Comparison of ENCODE assay signal across 26 cellular contexts in genomic region chr11:89416961-89417360, GRCh38.
"Had no signal": no experiment of that assay in that cellular context is flagged by ENCODE, and none has a peak within 500 bp of the region (broad histone marks: within the 10 kb centered on the region; RNA-seq: fewer than 3 reads in every experiment).

No MANE protein-coding gene starts in this region.

- ATAC-seq: heart left ventricle; left ventricle myocardium superior; lower lobe of right lung; mucosa of descending colon; natural killer cell treated with Interleukin-12 subunit alpha and Interleukin-12 subunit beta and Interleukin-15 and Interleukin-18, amount 100 ng/mL, for 72 hours; sciatic nerve; stimulated activated effector memory CD8-positive, alpha-beta T cell treated with anti-CD3 and anti-CD28 coated beads, Interleukin-12 subunit alpha, Interleukin-12 subunit beta, amount 100 ng/mL, for 72 hours had no signal

- H3K4me1 ChIP-seq: colonic mucosa, esophagus squamous epithelium, lower lobe of right lung, neural progenitor cell, right atrium auricular region, stomach, thyroid gland had no signal

- FAIRE-seq: keratinocyte had no signal

- H2AFZ ChIP-seq: hepatocyte, neural progenitor cell, parathyroid adenoma had no signal

- H3K27me3 ChIP-seq: colonic mucosa, esophagus squamous epithelium, heart left ventricle, hepatocyte, neural progenitor cell, right atrium auricular region, stomach, thyroid gland had no signal

- H3K4me2 ChIP-seq: hepatocyte, neural progenitor cell, smooth muscle cell had no signal

- H3K9ac ChIP-seq: neural progenitor cell, parathyroid adenoma had no signal

- H3K27ac ChIP-seq: colonic mucosa, esophagus squamous epithelium, heart left ventricle, hepatocyte, lower lobe of right lung, neural progenitor cell, parathyroid adenoma, right atrium auricular region, stomach, thyroid gland had no signal

- H3K9me3 ChIP-seq: colonic mucosa, esophagus squamous epithelium, lower lobe of right lung, mucosa of descending colon, right atrium auricular region, stomach, thyroid gland had no signal

- H3K79me2 ChIP-seq: hepatocyte, parathyroid adenoma had no signal

- DNase-seq: colonic mucosa; effector CD8-positive, alpha-beta T cell; erythroblast; esophagus squamous epithelium; foreskin melanocyte; heart left ventricle; immature natural killer cell; left ventricle myocardium superior; lower lobe of right lung; mucosa of descending colon; naive B cell; stimulated activated CD4-positive, alpha-beta T cell treated with anti-CD3 and anti-CD28 coated beads, Interleukin-12 subunit alpha, Interleukin-12 subunit beta, amount 100 ng/mL, for 4 hours; stimulated activated CD4-positive, alpha-beta T cell treated with anti-CD3 and anti-CD28 coated beads, Interleukin-1b, Interleukin-23, amount 100 ng/mL, for 48 hours; stimulated activated CD4-positive, alpha-beta T cell treated with anti-CD3 and anti-CD28 coated beads, Interleukin-4, amount 100 ng/mL, for 1 hour; stimulated activated naive CD4-positive, alpha-beta T cell treated with Interleukin-2 at 50 U/mL for 16 hours; stomach; thyroid gland had no signal

- H3K4me3 ChIP-seq: colonic mucosa, esophagus squamous epithelium, heart left ventricle, hepatocyte, lower lobe of right lung, mucosa of descending colon, neural progenitor cell, right atrium auricular region, smooth muscle cell, stomach, thyroid gland had no signal

- H3K36me3 ChIP-seq: colonic mucosa, esophagus squamous epithelium, heart left ventricle, lower lobe of right lung, neural progenitor cell, right atrium auricular region, stomach, thyroid gland had no signal
